Comparison of ENCODE assay signal across 31 cellular contexts in genomic region chr9:124469011-124469832, GRCh38. TPM values are rescaled to one million over a fixed set of nuclear protein-coding genes. Genes with fewer than 3 reads are reported as not detected.
"Had no signal": no experiment of that assay in that cellular context is flagged by ENCODE, and none has a peak within 500 bp of the region (broad histone marks: within the 10 kb centered on the region; RNA-seq: fewer than 3 reads in every experiment).

No MANE protein-coding gene starts in this region.

- H3K27me3 ChIP-seq: gastrocnemius medialis, right lobe of liver, vagina had no signal

- H3K4me1 Mint-ChIP-seq: activated naive CD4-positive, alpha-beta T cell treated with anti-CD3 and anti-CD28 coated beads, Interleukin-2, amount 50 U/mL, for 24 hours; stimulated activated effector memory CD8-positive, alpha-beta T cell treated with anti-CD3 and anti-CD28 coated beads, Interleukin-12 subunit alpha, Interleukin-12 subunit beta, amount 100 ng/mL, for 72 hours; T-cell had no signal

- H3K4me3 ChIP-seq: esophagus muscularis mucosa, gastrocnemius medialis, lower lobe of right lung, right lobe of liver, skin epidermis, transverse colon, vagina had no signal

- H3K36me3 ChIP-seq: esophagus muscularis mucosa, gastrocnemius medialis, lower lobe of right lung, right lobe of liver, transverse colon, vagina, WERI-Rb-1 had no signal

- H3K4me1 ChIP-seq: esophagus muscularis mucosa, gastrocnemius medialis, lower lobe of right lung, right lobe of liver, transverse colon, vagina had no signal

- H3K27ac ChIP-seq: esophagus muscularis mucosa, gastrocnemius medialis, lower lobe of right lung, right lobe of liver, skin epidermis, transverse colon, vagina, WERI-Rb-1 had no signal

- H3K4me3 Mint-ChIP-seq: activated CD8-positive, alpha-beta T cell treated with anti-CD3 and anti-CD28 coated beads, Interleukin-2, amount 10 ng/mL, durations not matched to agents 7 days and 5 days; activated naive CD4-positive, alpha-beta T cell treated with anti-CD3 and anti-CD28 coated beads, Interleukin-2, amount 50 U/mL, for 24 hours; brain; effector memory CD8-positive, alpha-beta T cell; naive thymus-derived CD8-positive, alpha-beta T cell; stimulated activated effector memory CD8-positive, alpha-beta T cell treated with anti-CD3 and anti-CD28 coated beads, Interleukin-12 subunit alpha, Interleukin-12 subunit beta, amount 100 ng/mL, for 72 hours; T-cell; T-helper 2 cell treated with Interferon-gamma antibody and Interleukin-4, amounts not matched to agents 5 μg/mL and 100 μg/mL, for 36 hours had no signal

- H3K27ac Mint-ChIP-seq: activated CD8-positive, alpha-beta T cell treated with anti-CD3 and anti-CD28 coated beads, Interleukin-2, amount 10 ng/mL, durations not matched to agents 7 days and 5 days; activated naive CD4-positive, alpha-beta T cell treated with anti-CD3 and anti-CD28 coated beads, Interleukin-2, amount 50 U/mL, for 24 hours; effector memory CD8-positive, alpha-beta T cell; stimulated activated effector memory CD8-positive, alpha-beta T cell treated with anti-CD3 and anti-CD28 coated beads, Interleukin-12 subunit alpha, Interleukin-12 subunit beta, amount 100 ng/mL, for 72 hours; T-cell; T-helper 2 cell treated with Interferon-gamma antibody and Interleukin-4, amounts not matched to agents 5 μg/mL and 100 μg/mL, for 36 hours had no signal

- H3K9me3 Mint-ChIP-seq: activated naive CD4-positive, alpha-beta T cell treated with anti-CD3 and anti-CD28 coated beads, Interleukin-2, amount 50 U/mL, for 24 hours; effector memory CD8-positive, alpha-beta T cell; naive thymus-derived CD8-positive, alpha-beta T cell; stimulated activated effector memory CD8-positive, alpha-beta T cell treated with anti-CD3 and anti-CD28 coated beads, Interleukin-12 subunit alpha, Interleukin-12 subunit beta, amount 100 ng/mL, for 72 hours; T-cell; T-helper 2 cell treated with Interferon-gamma antibody and Interleukin-4, amounts not matched to agents 5 μg/mL and 100 μg/mL, for 36 hours had no signal

- FAIRE-seq: islet of Langerhans, TTC549 had no signal

- H3K9me3 ChIP-seq: esophagus muscularis mucosa, gastrocnemius medialis, lower lobe of right lung, right lobe of liver, transverse colon, vagina had no signal

- H3K36me3 Mint-ChIP-seq: activated naive CD4-positive, alpha-beta T cell treated with anti-CD3 and anti-CD28 coated beads, Interleukin-2, amount 50 U/mL, for 24 hours; brain; naive thymus-derived CD8-positive, alpha-beta T cell; stimulated activated effector memory CD8-positive, alpha-beta T cell treated with anti-CD3 and anti-CD28 coated beads, Interleukin-12 subunit alpha, Interleukin-12 subunit beta, amount 100 ng/mL, for 72 hours; T-cell had no signal

- DNase-seq: activated CD4-positive, alpha-beta T cell treated with anti-CD3 and anti-CD28 coated beads for 1 hour; activated CD4-positive, alpha-beta T cell treated with anti-CD3 and anti-CD28 coated beads, Interleukin-2, amount 50 U/mL, for 1 hour; activated CD8-positive, alpha-beta T cell treated with anti-CD3 and anti-CD28 coated beads, Interleukin-2, amount 10 ng/mL, durations not matched to agents 7 days and 5 days; activated gamma-delta T cell treated with Interleukin-2 at 50 U/mL for 16 hours; activated T-cell treated with anti-CD3 and anti-CD28 coated beads, Interleukin-2, amount 50 U/mL, for 1 hour; caudate nucleus; effector memory CD8-positive, alpha-beta T cell; gastrocnemius medialis; head of caudate nucleus; hypothalamus; left colon; nucleus accumbens; stimulated activated CD4-positive, alpha-beta T cell treated with anti-CD3 and anti-CD28 coated beads, Interleukin-2, amount 100 ng/mL, for 24 hours; T-cell; transverse colon; WERI-Rb-1 had no signal

- ATAC-seq: activated CD8-positive, alpha-beta T cell treated with anti-CD3 and anti-CD28 coated beads, Interleukin-2, amount 10 ng/mL, durations not matched to agents 7 days and 5 days; effector memory CD8-positive, alpha-beta T cell; gastrocnemius medialis; lower lobe of right lung; naive thymus-derived CD8-positive, alpha-beta T cell; right lobe of liver; stimulated activated effector memory CD8-positive, alpha-beta T cell treated with anti-CD3 and anti-CD28 coated beads, Interleukin-12 subunit alpha, Interleukin-12 subunit beta, amount 100 ng/mL, for 72 hours; T-cell had no signal

RNA-seq across cellular contexts. Expression of gene ADGRD2, which starts 19.0 kb away (rescaled TPM):
- total RNA-seq: activated CD8-positive, alpha-beta T cell treated with anti-CD3 and anti-CD28 coated beads, Interleukin-2, amount 10 ng/mL, durations not matched to agents 7 days and 5 days; aorta; dermis microvascular lymphatic vessel endothelial cell; esophagus muscularis mucosa; gastrocnemius medialis; left colon; lower lobe of right lung; naive thymus-derived CD8-positive, alpha-beta T cell; right lobe of liver; T-cell; transverse colon had no signal
- polyA plus RNA-seq: aorta; naive thymus-derived CD8-positive, alpha-beta T cell had no signal

RNA-seq across cellular contexts. Expression of gene NR5A1, which starts 38.0 kb away (rescaled TPM):
- total RNA-seq: activated CD8-positive, alpha-beta T cell treated with anti-CD3 and anti-CD28 coated beads, Interleukin-2, amount 10 ng/mL, durations not matched to agents 7 days and 5 days; aorta; dermis microvascular lymphatic vessel endothelial cell; gastrocnemius medialis; left colon; lower lobe of right lung; naive thymus-derived CD8-positive, alpha-beta T cell; temporal lobe; transverse colon had no signal
- polyA plus RNA-seq: aorta; naive thymus-derived CD8-positive, alpha-beta T cell had no signal
